In the genomic region with DNA sequence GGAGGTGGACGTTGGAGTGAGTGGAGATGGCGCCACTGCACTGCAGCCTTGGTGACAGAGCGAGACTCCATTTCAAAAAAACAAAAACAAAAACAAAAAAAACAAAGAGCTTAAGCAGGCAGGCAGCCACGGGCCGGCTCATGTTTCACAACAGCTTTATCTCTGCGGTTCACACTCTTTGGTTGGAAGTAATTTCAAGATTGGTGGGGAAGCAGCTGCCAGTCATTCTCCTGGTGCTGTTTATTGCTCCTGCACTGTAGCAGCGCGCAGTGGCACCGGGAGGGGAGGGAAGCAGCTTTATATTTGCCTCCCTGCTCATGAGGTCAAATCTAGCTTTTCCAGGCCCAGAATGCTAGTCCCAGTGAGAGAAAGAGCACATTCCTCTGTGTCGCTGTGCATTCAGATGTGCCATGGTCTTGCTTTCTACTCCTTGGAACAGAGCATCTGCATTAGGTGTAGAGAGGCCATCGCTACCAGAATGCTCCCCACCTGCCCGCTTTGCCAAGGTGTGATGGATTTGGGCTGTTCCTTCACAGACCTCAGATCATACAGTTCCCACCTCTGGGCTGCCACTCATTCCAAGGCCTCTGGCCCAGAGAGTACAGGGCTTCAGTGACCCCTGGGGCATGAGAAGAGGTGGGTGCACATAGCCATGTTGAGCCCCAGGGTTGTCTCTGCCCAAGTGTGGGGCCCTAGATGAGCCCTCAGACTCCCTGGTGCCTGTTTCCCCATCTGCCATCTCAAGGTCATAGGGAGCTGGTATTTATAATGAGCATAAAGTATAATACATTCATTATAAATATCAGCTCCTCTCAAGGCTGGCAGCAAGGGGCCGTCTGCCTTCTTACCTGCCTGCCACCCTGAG, we compare ENCODE assay signal across 24 cellular contexts.
"Had no signal": no experiment of that assay in that cellular context is flagged by ENCODE, and none has a peak within 500 bp of the region (broad histone marks: within the 10 kb centered on the region; RNA-seq: fewer than 3 reads in every experiment).

No MANE protein-coding gene starts in this region.

- DNase-seq: activated B cell treated with CpG ODN at 0.5 μM for 24 hours; activated CD4-positive, alpha-beta T cell treated with anti-CD3 and anti-CD28 coated beads for 1 hour; activated CD4-positive, alpha-beta T cell treated with anti-CD3 and anti-CD28 coated beads, Interleukin-2, amount 10 ng/mL, durations not matched to agents 24 days and 14 days; activated CD4-positive, alpha-beta T cell treated with anti-CD3 and anti-CD28 coated beads, Interleukin-2, amount 50 U/mL, for 48 hours; activated CD8-positive, alpha-beta memory T cell treated with anti-CD3 and anti-CD28 coated beads, Interleukin-2, amount 10 ng/mL, durations not matched to agents 7 days and 5 days; activated effector memory CD4-positive, alpha-beta T cell treated with Interleukin-2 at 50 U/mL for 16 hours; activated naive CD4-positive, alpha-beta T cell treated with Interleukin-2 at 50 U/mL for 16 hours; activated naive CD8-positive, alpha-beta T cell treated with anti-CD3 and anti-CD28 coated beads, Interleukin-2, amount 50 U/mL, for 24 hours; activated T-cell treated with anti-CD3 and anti-CD28 coated beads, Interleukin-2, amount 50 U/mL, for 24 hours; amniotic stem cell; body of pancreas; central memory CD4-positive, alpha-beta T cell; NCI-H1092; NCI-H1417 treated with DMSO at 0.1 percent for 48 hours; NCI-H1694; NCI-H2029; NCI-H510A treated with DMSO at 0.1 percent for 48 hours; SIG-M5; T-helper 17 cell; T-helper 9 cell had no signal

- H3K9me3 ChIP-seq: ascending aorta, body of pancreas had no signal

- H3K27me3 ChIP-seq: ascending aorta, body of pancreas had no signal

- H3K27me3 Mint-ChIP-seq: activated B cell treated with CpG ODN at 0.5 μM for 24 hours; activated CD4-positive, alpha-beta T cell treated with anti-CD3 and anti-CD28 coated beads, Interleukin-2, amount 10 ng/mL, durations not matched to agents 24 days and 14 days; activated CD8-positive, alpha-beta memory T cell treated with anti-CD3 and anti-CD28 coated beads, Interleukin-2, amount 10 ng/mL, durations not matched to agents 7 days and 5 days; activated naive CD8-positive, alpha-beta T cell treated with anti-CD3 and anti-CD28 coated beads, Interleukin-2, amount 50 U/mL, for 24 hours; activated T-cell treated with anti-CD3 and anti-CD28 coated beads, Interleukin-2, amount 50 U/mL, for 24 hours had no signal

- H3K4me3 ChIP-seq: ascending aorta, body of pancreas had no signal

- H3K4me3 Mint-ChIP-seq: activated B cell treated with CpG ODN at 0.5 μM for 24 hours; activated CD4-positive, alpha-beta T cell treated with anti-CD3 and anti-CD28 coated beads, Interleukin-2, amount 10 ng/mL, durations not matched to agents 24 days and 14 days; activated CD8-positive, alpha-beta memory T cell treated with anti-CD3 and anti-CD28 coated beads, Interleukin-2, amount 10 ng/mL, durations not matched to agents 7 days and 5 days; activated naive CD8-positive, alpha-beta T cell treated with anti-CD3 and anti-CD28 coated beads, Interleukin-2, amount 50 U/mL, for 24 hours; activated T-cell treated with anti-CD3 and anti-CD28 coated beads, Interleukin-2, amount 50 U/mL, for 24 hours; activated T-helper 1 cell treated with anti-CD3 and anti-CD28 coated beads, Interleukin-12 subunit alpha, Interleukin-12 subunit beta, Interleukin-2, Interleukin-4 antibody, amounts not matched to agents 30 ng/mL and 10 ng/mL and 1 ng/mL, durations not matched to agents 14 hours and 24 hours and 36 hours; T-helper 17 cell had no signal

- ATAC-seq: activated CD8-positive, alpha-beta memory T cell treated with anti-CD3 and anti-CD28 coated beads, Interleukin-2, amount 10 ng/mL, durations not matched to agents 7 days and 5 days; activated naive CD4-positive, alpha-beta T cell treated with anti-CD3 and anti-CD28 coated beads, Interleukin-2, amount 50 U/mL, for 72 hours; activated naive CD8-positive, alpha-beta T cell treated with anti-CD3 and anti-CD28 coated beads, Interleukin-2, amount 50 U/mL, for 24 hours; body of pancreas; T-helper 17 cell had no signal

- H3K4me1 ChIP-seq: ascending aorta, body of pancreas had no signal

- H3K9me3 Mint-ChIP-seq: activated B cell treated with CpG ODN at 0.5 μM for 24 hours; activated CD4-positive, alpha-beta T cell treated with anti-CD3 and anti-CD28 coated beads, Interleukin-2, amount 10 ng/mL, durations not matched to agents 24 days and 14 days; activated naive CD4-positive, alpha-beta T cell treated with anti-CD3 and anti-CD28 coated beads, Interleukin-2, amount 50 U/mL, for 72 hours; activated naive CD8-positive, alpha-beta T cell treated with anti-CD3 and anti-CD28 coated beads, Interleukin-2, amount 50 U/mL, for 24 hours; activated T-cell treated with anti-CD3 and anti-CD28 coated beads, Interleukin-2, amount 50 U/mL, for 24 hours; activated T-helper 1 cell treated with anti-CD3 and anti-CD28 coated beads, Interleukin-12 subunit alpha, Interleukin-12 subunit beta, Interleukin-2, Interleukin-4 antibody, amounts not matched to agents 30 ng/mL and 10 ng/mL and 1 ng/mL, durations not matched to agents 14 hours and 24 hours and 36 hours had no signal

- H3K4me1 Mint-ChIP-seq: activated B cell treated with CpG ODN at 0.5 μM for 24 hours; activated CD4-positive, alpha-beta T cell treated with anti-CD3 and anti-CD28 coated beads, Interleukin-2, amount 10 ng/mL, durations not matched to agents 24 days and 14 days; activated CD8-positive, alpha-beta memory T cell treated with anti-CD3 and anti-CD28 coated beads, Interleukin-2, amount 10 ng/mL, durations not matched to agents 7 days and 5 days; activated naive CD8-positive, alpha-beta T cell treated with anti-CD3 and anti-CD28 coated beads, Interleukin-2, amount 50 U/mL, for 24 hours; T-helper 17 cell had no signal

- H3K36me3 ChIP-seq: ascending aorta had no signal

- H3K27ac Mint-ChIP-seq: activated B cell treated with CpG ODN at 0.5 μM for 24 hours; activated CD4-positive, alpha-beta T cell treated with anti-CD3 and anti-CD28 coated beads, Interleukin-2, amount 10 ng/mL, durations not matched to agents 24 days and 14 days; activated CD8-positive, alpha-beta memory T cell treated with anti-CD3 and anti-CD28 coated beads, Interleukin-2, amount 10 ng/mL, durations not matched to agents 7 days and 5 days; activated naive CD4-positive, alpha-beta T cell treated with anti-CD3 and anti-CD28 coated beads, Interleukin-2, amount 50 U/mL, for 72 hours; activated naive CD8-positive, alpha-beta T cell treated with anti-CD3 and anti-CD28 coated beads, Interleukin-2, amount 50 U/mL, for 24 hours; activated T-cell treated with anti-CD3 and anti-CD28 coated beads, Interleukin-2, amount 50 U/mL, for 24 hours; activated T-helper 1 cell treated with anti-CD3 and anti-CD28 coated beads, Interleukin-12 subunit alpha, Interleukin-12 subunit beta, Interleukin-2, Interleukin-4 antibody, amounts not matched to agents 30 ng/mL and 10 ng/mL and 1 ng/mL, durations not matched to agents 14 hours and 24 hours and 36 hours; T-helper 17 cell had no signal

- H3K27ac ChIP-seq: ascending aorta, body of pancreas, KMS-11 had no signal
